13 cellular contexts compared by ENCODE assay signal in the genomic region with DNA sequence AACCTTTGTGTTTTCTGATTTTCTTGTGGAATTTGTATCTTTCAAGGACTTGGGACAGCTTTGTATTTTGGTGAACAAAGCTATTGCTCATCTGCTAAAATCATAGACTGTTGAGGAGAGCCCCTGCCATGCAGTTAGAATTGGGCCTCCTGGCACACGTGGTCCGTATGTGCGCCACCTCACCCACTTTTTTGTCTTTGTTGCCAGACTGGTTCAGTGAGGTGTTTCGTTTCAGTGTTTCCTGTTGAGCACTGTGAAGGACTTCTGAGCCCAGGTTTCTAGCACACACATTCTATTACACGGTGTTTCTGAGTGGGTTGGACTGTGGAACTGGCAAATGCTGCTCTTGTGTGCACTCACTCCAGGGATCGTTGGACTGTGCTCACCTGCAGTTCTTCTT. TPM values are rescaled to one million over a fixed set of nuclear protein-coding genes. Genes with fewer than 3 reads are reported as not detected.
A peak's percentile ranks its signal among the peaks of the same experiment; 100 is the strongest.
DNase-seq lines count a peak whose midpoint lies in the region; ATAC-seq and TF ChIP-seq lines count a peak whose summit lies in the region.
"Had no signal": no experiment of that assay in that cellular context is flagged by ENCODE, and none has a peak within 500 bp of the region (broad histone marks: within the 10 kb centered on the region; RNA-seq: fewer than 3 reads in every experiment).

No MANE protein-coding gene starts in this region.

- H3K4me2 ChIP-seq in parathyroid adenoma (ENCODE audit: low read length): no peak overlapping the region

- no peaks in the 10 kb centered on the region for H3K9me3 ChIP-seq in parathyroid adenoma (ENCODE audit: control insufficient read depth, low read length)
- H3K9me3 ChIP-seq: spleen had no signal

- peaks cover 5% of the 10 kb centered on the region for H3K4me1 ChIP-seq in parathyroid adenoma

- H3K36me3 ChIP-seq in parathyroid adenoma (ENCODE audit: control insufficient read depth, insufficient read depth, low read length): no peaks in the 10 kb centered on the region

- DNase-seq in DMS153 treated with DMSO at 0.1 percent for 48 hours (lab: John Stamatoyannopoulos, UW; ENCODE audit: unreplicated experiment) (peak; percentile 58), NCI-H510A treated with DMSO at 0.1 percent for 48 hours (lab: John Stamatoyannopoulos, UW) (peak; percentile 77), GM19238 (ENCODE audit: insufficient read length, low spot score) (no peak), GM03348 (ENCODE audit: low spot score) (no peak), occipital lobe (lab: John Stamatoyannopoulos, UW) (no peak)
- DNase-seq: AML-193, GDM1, NCI-H345, spleen had no signal

- TF ChIP-seq CTCF in parathyroid adenoma (IDR thresholded peaks at IDR 0.05): no peak

- no peak overlapping the region for H3K9ac ChIP-seq in parathyroid adenoma

- peak overlapping the region; percentile 24 for H3K27ac ChIP-seq in parathyroid adenoma

- H2AFZ ChIP-seq in parathyroid adenoma: no peak overlapping the region

- H3K4me3 ChIP-seq in parathyroid adenoma (ENCODE audit: low read depth, low read length): no peak overlapping the region
- H3K4me3 ChIP-seq: spleen had no signal

- ATAC-seq in esophagus mucosa (peak; percentile 93), GM21619 (IDR thresholded peaks at IDR 0.05; ENCODE audit: unreplicated experiment) (no peak)
- ATAC-seq: activated naive CD4-positive, alpha-beta T cell treated with anti-CD3 and anti-CD28 coated beads, Interleukin-2, amount 50 U/mL, for 72 hours had no signal

- no peaks in the 10 kb centered on the region for H3K27me3 ChIP-seq in parathyroid adenoma (ENCODE audit: control insufficient read depth, insufficient read depth, low read length)
- H3K27me3 ChIP-seq: spleen had no signal

- no peaks in the 10 kb centered on the region for H3K79me2 ChIP-seq in parathyroid adenoma

RNA-seq across cellular contexts. Expression of a gene that starts 37.6 kb away (rescaled TPM):
- total RNA-seq in esophagus mucosa (not detected), occipital lobe (not detected)
- total RNA-seq: activated naive CD4-positive, alpha-beta T cell treated with anti-CD3 and anti-CD28 coated beads, Interleukin-2, amount 50 U/mL, for 72 hours; spleen had no signal

Comparison
In these comparisons a context has a peak if more than half of its experiments do, and no peak if none do; other contexts are left out.
1. DNase-seq: peak in DMS153 treated with DMSO at 0.1 percent for 48 hours (single experiment) and NCI-H510A treated with DMSO at 0.1 percent for 48 hours (single experiment); none in GM19238 (single experiment), GM03348 (single experiment) and occipital lobe (single experiment).